In the genomic region with DNA sequence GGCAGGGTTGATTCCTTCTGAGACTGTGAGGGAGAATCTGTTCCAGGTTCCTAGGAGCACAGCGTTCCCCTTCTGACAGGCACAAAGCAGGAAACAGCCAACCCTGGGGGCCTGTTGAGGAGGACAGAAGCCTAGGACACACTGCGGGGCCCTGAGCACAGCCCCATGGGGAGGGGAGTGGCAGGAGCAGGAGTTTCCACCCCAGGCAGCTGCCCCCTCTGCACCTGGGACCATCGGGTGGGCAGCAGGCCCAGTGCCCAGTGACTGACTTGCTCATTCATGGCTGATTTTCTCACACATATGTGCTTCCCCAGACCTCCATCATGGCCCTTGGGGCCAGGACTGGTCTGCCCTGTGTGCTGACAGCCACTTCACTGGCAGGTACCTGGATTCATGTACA, we compare ENCODE assay signal across 22 cellular contexts.
"Had no signal": no experiment of that assay in that cellular context is flagged by ENCODE, and none has a peak within 500 bp of the region (broad histone marks: within the 10 kb centered on the region; RNA-seq: fewer than 3 reads in every experiment).

No MANE protein-coding gene starts in this region.

- H3K27me3 Mint-ChIP-seq: naive thymus-derived CD8-positive, alpha-beta T cell had no signal

- H3K4me3 Mint-ChIP-seq: naive thymus-derived CD8-positive, alpha-beta T cell had no signal

- H3K27me3 ChIP-seq: colonic mucosa, esophagus squamous epithelium, gastroesophageal sphincter, suprapubic skin, thyroid gland, upper lobe of left lung, vagina had no signal

- H3K9me3 ChIP-seq: colonic mucosa, esophagus squamous epithelium, gastroesophageal sphincter, mucosa of descending colon, psoas muscle, suprapubic skin, thyroid gland, upper lobe of left lung, vagina had no signal

- H3K27ac Mint-ChIP-seq: naive thymus-derived CD8-positive, alpha-beta T cell had no signal

- H3K36me3 ChIP-seq: colonic mucosa, vagina had no signal

- ATAC-seq: gastroesophageal sphincter; mucosa of descending colon; naive thymus-derived CD8-positive, alpha-beta T cell; sciatic nerve had no signal

- H3K4me1 ChIP-seq: colonic mucosa, esophagus squamous epithelium, gastroesophageal sphincter, parathyroid adenoma, psoas muscle, suprapubic skin, thyroid gland, upper lobe of left lung, vagina had no signal

- H3K4me3 ChIP-seq: colonic mucosa, esophagus squamous epithelium, gastroesophageal sphincter, mucosa of descending colon, psoas muscle, skin epidermis, suprapubic skin, thyroid gland, upper lobe of left lung, vagina had no signal

- DNase-seq: cerebellar nuclear complex; colonic mucosa; dermis blood vessel endothelial cell; esophagus squamous epithelium; foreskin fibroblast; glutamatergic neuron; mammary epithelial cell; mucosa of descending colon; naive thymus-derived CD8-positive, alpha-beta T cell; occipital lobe; psoas muscle; retina; stimulated activated CD4-positive, alpha-beta T cell treated with anti-CD3 and anti-CD28 coated beads, Interleukin-12 subunit alpha, Interleukin-12 subunit beta, amount 100 ng/mL, for 4 hours; stimulated activated naive CD4-positive, alpha-beta T cell; thyroid gland had no signal

- H3K27ac ChIP-seq: colonic mucosa, esophagus squamous epithelium, gastroesophageal sphincter, parathyroid adenoma, psoas muscle, skin epidermis, suprapubic skin, thyroid gland, upper lobe of left lung, vagina had no signal
